Comparison of ENCODE assay signal across 1 cellular context in the genomic region with DNA sequence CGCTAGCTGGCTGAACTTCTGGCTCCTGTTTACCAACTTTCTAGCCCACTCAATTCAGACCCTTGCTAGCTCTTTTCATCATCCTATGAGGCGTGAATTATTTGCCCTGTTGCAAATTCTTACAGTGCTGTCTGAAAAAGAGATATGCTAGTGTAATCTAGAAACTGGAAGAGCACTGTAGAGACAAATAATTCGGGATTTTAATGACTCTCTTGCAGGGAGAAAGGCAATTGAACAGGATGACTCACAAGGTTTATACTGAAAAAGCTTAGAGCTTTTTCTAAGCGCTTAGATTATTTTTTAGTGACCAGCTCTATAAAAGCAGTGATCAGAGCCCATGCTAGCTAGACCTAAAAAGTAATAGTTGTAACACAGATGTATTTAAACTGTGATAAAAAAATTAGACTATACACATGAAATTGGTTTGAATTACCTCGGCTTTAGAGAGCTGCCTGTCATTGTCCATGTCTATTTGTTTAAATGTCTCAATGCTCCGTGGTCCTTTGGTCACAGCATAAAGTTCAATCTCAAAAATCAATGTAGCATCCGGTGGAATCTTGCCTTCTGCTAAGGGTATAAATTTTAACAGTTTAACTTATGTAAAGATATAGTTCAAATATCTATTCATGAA.
TF ChIP-seq lines count a peak whose summit lies in the region.

No MANE protein-coding gene starts in this region.

TF ChIP-seq in HepG2, 621 proteins besides CTCF, POLR2A, EP300 and RAD21 (continued from another document and continues in another):
- TF ChIP-seq, protein P1, sequence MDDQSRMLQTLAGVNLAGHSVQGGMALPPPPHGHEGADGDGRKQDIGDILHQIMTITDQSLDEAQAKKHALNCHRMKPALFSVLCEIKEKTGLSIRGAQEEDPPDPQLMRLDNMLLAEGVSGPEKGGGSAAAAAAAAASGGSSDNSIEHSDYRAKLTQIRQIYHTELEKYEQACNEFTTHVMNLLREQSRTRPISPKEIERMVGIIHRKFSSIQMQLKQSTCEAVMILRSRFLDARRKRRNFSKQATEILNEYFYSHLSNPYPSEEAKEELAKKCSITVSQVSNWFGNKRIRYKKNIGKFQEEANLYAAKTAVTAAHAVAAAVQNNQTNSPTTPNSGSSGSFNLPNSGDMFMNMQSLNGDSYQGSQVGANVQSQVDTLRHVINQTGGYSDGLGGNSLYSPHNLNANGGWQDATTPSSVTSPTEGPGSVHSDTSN (CRISPR knock-in tag; IDR thresholded peaks at IDR 0.05; ENCODE audit: borderline replicate concordance): no peak
- TF ChIP-seq, protein P2, sequence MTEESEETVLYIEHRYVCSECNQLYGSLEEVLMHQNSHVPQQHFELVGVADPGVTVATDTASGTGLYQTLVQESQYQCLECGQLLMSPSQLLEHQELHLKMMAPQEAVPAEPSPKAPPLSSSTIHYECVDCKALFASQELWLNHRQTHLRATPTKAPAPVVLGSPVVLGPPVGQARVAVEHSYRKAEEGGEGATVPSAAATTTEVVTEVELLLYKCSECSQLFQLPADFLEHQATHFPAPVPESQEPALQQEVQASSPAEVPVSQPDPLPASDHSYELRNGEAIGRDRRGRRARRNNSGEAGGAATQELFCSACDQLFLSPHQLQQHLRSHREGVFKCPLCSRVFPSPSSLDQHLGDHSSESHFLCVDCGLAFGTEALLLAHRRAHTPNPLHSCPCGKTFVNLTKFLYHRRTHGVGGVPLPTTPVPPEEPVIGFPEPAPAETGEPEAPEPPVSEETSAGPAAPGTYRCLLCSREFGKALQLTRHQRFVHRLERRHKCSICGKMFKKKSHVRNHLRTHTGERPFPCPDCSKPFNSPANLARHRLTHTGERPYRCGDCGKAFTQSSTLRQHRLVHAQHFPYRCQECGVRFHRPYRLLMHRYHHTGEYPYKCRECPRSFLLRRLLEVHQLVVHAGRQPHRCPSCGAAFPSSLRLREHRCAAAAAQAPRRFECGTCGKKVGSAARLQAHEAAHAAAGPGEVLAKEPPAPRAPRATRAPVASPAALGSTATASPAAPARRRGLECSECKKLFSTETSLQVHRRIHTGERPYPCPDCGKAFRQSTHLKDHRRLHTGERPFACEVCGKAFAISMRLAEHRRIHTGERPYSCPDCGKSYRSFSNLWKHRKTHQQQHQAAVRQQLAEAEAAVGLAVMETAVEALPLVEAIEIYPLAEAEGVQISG (CRISPR knock-in tag; IDR thresholded peaks at IDR 0.05): no peak
- TF ChIP-seq, protein P3, sequence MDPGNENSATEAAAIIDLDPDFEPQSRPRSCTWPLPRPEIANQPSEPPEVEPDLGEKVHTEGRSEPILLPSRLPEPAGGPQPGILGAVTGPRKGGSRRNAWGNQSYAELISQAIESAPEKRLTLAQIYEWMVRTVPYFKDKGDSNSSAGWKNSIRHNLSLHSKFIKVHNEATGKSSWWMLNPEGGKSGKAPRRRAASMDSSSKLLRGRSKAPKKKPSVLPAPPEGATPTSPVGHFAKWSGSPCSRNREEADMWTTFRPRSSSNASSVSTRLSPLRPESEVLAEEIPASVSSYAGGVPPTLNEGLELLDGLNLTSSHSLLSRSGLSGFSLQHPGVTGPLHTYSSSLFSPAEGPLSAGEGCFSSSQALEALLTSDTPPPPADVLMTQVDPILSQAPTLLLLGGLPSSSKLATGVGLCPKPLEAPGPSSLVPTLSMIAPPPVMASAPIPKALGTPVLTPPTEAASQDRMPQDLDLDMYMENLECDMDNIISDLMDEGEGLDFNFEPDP (CRISPR knock-in tag; conservative IDR thresholded peaks at IDR 0.05): no peak
- TF ChIP-seq ZNF792 (CRISPR knock-in tag; IDR thresholded peaks at IDR 0.05) (no peak), ZNF878 (CRISPR knock-in tag; IDR thresholded peaks at IDR 0.05) (no peak), ERF (CRISPR knock-in tag; IDR thresholded peaks at IDR 0.05) (0 out of 2 replicates have a peak, but pooled peaks have one; percentile 44), ZNF160 (CRISPR knock-in tag; IDR thresholded peaks at IDR 0.05) (no peak), ZNF296 (CRISPR knock-in tag; conservative IDR thresholded peaks at IDR 0.05) (no peak), TOPORS (CRISPR knock-in tag; IDR thresholded peaks at IDR 0.05) (no peak), ZNF557 (CRISPR knock-in tag; IDR thresholded peaks at IDR 0.05) (no peak), BRD4 (CRISPR knock-in tag; IDR thresholded peaks at IDR 0.05) (no peak), HOXA7 (CRISPR knock-in tag; IDR thresholded peaks at IDR 0.05) (no peak), MXD4 (CRISPR knock-in tag; IDR thresholded peaks at IDR 0.05) (0 out of 2 replicates have a peak, but pooled peaks have one; percentile 36), ZNF614 (CRISPR knock-in tag; IDR thresholded peaks at IDR 0.05; ENCODE audit: borderline replicate concordance) (0 out of 2 replicates have a peak, but pooled peaks have one; percentile 13), ZNF331 (CRISPR knock-in tag; IDR thresholded peaks at IDR 0.05) (peak; percentile 31; the same call in 1 of the 2 replicates), KDM1A (CRISPR knock-in tag; IDR thresholded peaks at IDR 0.05) (no peak), ZNF343 (CRISPR knock-in tag; IDR thresholded peaks at IDR 0.05) (no peak), TGIF2 (CRISPR knock-in tag; IDR thresholded peaks at IDR 0.05) (no peak), STAG1 (CRISPR knock-in tag; IDR thresholded peaks at IDR 0.05) (no peak), ZNF367 (CRISPR knock-in tag; IDR thresholded peaks at IDR 0.05; ENCODE audit: borderline replicate concordance) (no peak), ZNF337 (CRISPR knock-in tag; IDR thresholded peaks at IDR 0.05; ENCODE audit: borderline replicate concordance, low read depth) (no peak), ZNF101 (CRISPR knock-in tag; IDR thresholded peaks at IDR 0.05; ENCODE audit: borderline replicate concordance, low read depth) (no peak), ELF4 (CRISPR knock-in tag; IDR thresholded peaks at IDR 0.05; ENCODE audit: borderline replicate concordance) (no peak), HNRNPK (IDR thresholded peaks at IDR 0.05; ENCODE audit: low read depth, low read length, poor library complexity, severe bottlenecking) (no peak), POLR2AphosphoS5 (IDR thresholded peaks at IDR 0.05; ENCODE audit: low read depth, low read length) (no peak)
- TF ChIP-seq, protein P4, sequence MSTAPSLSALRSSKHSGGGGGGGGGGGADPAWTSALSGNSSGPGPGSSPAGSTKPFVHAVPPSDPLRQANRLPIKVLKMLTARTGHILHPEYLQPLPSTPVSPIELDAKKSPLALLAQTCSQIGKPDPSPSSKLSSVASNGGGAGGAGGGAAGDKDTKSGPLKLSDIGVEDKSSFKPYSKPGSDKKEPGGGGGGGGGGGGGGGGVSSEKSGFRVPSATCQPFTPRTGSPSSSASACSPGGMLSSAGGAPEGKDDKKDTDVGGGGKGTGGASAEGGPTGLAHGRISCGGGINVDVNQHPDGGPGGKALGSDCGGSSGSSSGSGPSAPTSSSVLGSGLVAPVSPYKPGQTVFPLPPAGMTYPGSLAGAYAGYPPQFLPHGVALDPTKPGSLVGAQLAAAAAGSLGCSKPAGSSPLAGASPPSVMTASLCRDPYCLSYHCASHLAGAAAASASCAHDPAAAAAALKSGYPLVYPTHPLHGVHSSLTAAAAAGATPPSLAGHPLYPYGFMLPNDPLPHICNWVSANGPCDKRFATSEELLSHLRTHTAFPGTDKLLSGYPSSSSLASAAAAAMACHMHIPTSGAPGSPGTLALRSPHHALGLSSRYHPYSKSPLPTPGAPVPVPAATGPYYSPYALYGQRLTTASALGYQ (CRISPR knock-in tag; IDR thresholded peaks at IDR 0.05): peak; percentile 38; the same call in 1 of the 2 replicates
- TF ChIP-seq, protein P5, sequence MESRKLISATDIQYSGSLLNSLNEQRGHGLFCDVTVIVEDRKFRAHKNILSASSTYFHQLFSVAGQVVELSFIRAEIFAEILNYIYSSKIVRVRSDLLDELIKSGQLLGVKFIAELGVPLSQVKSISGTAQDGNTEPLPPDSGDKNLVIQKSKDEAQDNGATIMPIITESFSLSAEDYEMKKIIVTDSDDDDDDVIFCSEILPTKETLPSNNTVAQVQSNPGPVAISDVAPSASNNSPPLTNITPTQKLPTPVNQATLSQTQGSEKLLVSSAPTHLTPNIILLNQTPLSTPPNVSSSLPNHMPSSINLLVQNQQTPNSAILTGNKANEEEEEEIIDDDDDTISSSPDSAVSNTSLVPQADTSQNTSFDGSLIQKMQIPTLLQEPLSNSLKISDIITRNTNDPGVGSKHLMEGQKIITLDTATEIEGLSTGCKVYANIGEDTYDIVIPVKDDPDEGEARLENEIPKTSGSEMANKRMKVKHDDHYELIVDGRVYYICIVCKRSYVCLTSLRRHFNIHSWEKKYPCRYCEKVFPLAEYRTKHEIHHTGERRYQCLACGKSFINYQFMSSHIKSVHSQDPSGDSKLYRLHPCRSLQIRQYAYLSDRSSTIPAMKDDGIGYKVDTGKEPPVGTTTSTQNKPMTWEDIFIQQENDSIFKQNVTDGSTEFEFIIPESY (CRISPR knock-in tag; IDR thresholded peaks at IDR 0.05): no peak
- TF ChIP-seq, protein P6, sequence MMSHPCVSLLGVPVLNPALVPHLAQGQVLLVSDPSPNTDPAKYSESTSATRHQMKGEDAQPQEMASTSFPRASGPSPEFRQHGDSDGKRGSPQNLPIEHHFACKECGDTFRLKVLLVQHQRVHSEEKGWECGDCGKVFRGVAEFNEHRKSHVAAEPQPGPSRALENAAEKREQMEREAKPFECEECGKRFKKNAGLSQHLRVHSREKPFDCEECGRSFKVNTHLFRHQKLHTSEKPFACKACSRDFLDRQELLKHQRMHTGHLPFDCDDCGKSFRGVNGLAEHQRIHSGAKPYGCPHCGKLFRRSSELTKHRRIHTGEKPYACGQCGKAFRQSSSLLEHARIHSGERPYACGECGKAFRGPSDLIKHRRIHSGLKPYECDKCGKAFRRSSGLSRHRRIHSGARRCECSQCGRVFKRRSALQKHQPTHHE (CRISPR knock-in tag; IDR thresholded peaks at IDR 0.05; ENCODE audit: borderline replicate concordance): no peak
- TF ChIP-seq, protein P7, sequence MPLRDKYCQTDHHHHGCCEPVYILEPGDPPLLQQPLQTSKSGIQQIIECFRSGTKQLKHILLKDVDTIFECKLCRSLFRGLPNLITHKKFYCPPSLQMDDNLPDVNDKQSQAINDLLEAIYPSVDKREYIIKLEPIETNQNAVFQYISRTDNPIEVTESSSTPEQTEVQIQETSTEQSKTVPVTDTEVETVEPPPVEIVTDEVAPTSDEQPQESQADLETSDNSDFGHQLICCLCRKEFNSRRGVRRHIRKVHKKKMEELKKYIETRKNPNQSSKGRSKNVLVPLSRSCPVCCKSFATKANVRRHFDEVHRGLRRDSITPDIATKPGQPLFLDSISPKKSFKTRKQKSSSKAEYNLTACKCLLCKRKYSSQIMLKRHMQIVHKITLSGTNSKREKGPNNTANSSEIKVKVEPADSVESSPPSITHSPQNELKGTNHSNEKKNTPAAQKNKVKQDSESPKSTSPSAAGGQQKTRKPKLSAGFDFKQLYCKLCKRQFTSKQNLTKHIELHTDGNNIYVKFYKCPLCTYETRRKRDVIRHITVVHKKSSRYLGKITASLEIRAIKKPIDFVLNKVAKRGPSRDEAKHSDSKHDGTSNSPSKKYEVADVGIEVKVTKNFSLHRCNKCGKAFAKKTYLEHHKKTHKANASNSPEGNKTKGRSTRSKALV (CRISPR knock-in tag; IDR thresholded peaks at IDR 0.05): peak; percentile 67; the same call in 1 of the 2 replicates
- TF ChIP-seq, protein P8, sequence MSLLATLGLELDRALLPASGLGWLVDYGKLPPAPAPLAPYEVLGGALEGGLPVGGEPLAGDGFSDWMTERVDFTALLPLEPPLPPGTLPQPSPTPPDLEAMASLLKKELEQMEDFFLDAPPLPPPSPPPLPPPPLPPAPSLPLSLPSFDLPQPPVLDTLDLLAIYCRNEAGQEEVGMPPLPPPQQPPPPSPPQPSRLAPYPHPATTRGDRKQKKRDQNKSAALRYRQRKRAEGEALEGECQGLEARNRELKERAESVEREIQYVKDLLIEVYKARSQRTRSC (CRISPR knock-in tag; IDR thresholded peaks at IDR 0.05; ENCODE audit: low read depth): no peak
- TF ChIP-seq, protein P9, sequence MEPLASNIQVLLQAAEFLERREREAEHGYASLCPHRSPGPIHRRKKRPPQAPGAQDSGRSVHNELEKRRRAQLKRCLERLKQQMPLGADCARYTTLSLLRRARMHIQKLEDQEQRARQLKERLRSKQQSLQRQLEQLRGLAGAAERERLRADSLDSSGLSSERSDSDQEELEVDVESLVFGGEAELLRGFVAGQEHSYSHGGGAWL (CRISPR knock-in tag; IDR thresholded peaks at IDR 0.05): no peak
- TF ChIP-seq, protein P10, sequence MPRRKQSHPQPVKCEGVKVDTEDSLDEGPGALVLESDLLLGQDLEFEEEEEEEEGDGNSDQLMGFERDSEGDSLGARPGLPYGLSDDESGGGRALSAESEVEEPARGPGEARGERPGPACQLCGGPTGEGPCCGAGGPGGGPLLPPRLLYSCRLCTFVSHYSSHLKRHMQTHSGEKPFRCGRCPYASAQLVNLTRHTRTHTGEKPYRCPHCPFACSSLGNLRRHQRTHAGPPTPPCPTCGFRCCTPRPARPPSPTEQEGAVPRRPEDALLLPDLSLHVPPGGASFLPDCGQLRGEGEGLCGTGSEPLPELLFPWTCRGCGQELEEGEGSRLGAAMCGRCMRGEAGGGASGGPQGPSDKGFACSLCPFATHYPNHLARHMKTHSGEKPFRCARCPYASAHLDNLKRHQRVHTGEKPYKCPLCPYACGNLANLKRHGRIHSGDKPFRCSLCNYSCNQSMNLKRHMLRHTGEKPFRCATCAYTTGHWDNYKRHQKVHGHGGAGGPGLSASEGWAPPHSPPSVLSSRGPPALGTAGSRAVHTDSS (CRISPR knock-in tag; conservative IDR thresholded peaks at IDR 0.05): no peak
- TF ChIP-seq, protein P11, sequence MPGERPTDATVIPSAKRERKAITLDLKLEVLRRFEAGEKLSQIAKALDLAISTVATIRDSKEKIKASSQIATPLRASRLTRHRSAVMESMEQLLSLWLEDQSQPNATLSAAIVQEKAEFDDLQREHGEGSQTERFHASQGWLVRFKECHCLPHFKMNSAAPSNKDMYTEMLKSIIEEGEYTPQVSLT (CRISPR knock-in tag; IDR thresholded peaks at IDR 0.05; ENCODE audit: borderline replicate concordance, low read depth): no peak
- TF ChIP-seq, protein P12, sequence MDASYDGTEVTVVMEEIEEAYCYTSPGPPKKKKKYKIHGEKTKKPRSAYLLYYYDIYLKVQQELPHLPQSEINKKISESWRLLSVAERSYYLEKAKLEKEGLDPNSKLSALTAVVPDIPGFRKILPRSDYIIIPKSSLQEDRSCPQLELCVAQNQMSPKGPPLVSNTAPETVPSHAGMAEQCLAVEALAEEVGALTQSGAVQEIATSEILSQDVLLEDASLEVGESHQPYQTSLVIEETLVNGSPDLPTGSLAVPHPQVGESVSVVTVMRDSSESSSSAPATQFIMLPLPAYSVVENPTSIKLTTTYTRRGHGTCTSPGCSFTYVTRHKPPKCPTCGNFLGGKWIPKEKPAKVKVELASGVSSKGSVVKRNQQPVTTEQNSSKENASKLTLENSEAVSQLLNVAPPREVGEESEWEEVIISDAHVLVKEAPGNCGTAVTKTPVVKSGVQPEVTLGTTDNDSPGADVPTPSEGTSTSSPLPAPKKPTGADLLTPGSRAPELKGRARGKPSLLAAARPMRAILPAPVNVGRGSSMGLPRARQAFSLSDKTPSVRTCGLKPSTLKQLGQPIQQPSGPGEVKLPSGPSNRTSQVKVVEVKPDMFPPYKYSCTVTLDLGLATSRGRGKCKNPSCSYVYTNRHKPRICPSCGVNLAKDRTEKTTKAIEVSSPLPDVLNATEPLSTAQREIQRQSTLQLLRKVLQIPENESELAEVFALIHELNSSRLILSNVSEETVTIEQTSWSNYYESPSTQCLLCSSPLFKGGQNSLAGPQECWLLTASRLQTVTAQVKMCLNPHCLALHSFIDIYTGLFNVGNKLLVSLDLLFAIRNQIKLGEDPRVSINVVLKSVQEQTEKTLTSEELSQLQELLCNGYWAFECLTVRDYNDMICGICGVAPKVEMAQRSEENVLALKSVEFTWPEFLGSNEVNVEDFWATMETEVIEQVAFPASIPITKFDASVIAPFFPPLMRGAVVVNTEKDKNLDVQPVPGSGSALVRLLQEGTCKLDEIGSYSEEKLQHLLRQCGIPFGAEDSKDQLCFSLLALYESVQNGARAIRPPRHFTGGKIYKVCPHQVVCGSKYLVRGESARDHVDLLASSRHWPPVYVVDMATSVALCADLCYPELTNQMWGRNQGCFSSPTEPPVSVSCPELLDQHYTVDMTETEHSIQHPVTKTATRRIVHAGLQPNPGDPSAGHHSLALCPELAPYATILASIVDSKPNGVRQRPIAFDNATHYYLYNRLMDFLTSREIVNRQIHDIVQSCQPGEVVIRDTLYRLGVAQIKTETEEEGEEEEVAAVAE (CRISPR knock-in tag; IDR thresholded peaks at IDR 0.05; ENCODE audit: borderline replicate concordance): no peak
